ENCODE assay signal across 8 cellular contexts in the genomic region with DNA sequence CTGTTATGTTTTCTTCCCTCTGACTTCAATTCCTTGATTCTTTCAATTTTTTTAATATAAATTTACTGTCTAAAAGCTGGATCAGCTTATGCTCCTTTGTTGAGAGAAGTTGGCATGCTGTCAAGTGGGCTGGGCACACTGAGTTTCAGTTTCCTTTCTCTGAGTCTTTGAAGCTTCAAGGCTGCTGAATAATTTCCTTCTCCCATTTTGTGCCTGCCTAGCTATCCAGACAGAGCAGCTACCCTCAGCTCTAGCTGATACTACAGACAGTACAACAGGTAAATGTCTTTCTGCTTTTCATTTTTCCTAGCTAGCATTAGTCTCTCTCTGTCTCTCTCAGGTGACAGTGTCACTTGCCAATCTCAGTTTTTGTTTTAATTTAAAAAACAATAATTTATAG. TPM values are rescaled to one million over a fixed set of nuclear protein-coding genes. Genes with fewer than 3 reads are reported as not detected.
DNase-seq lines count a peak whose midpoint lies in the region; ATAC-seq and TF ChIP-seq lines count a peak whose summit lies in the region.

TSS of gene IFI44 (plus strand) at position 204 of the 400 bp plus-strand sequence. CDS start 365 bp downstream, outside the sequence.

- H3K9me2 ChIP-seq in Karpas-422 (replicated peaks; ENCODE audit: insufficient read depth, low read length): 0 out of 2 replicates have a peak, but pooled peaks cover 3% of the 10 kb centered on the region

- no peaks in the 10 kb centered on the region for H3K27me3 ChIP-seq in Karpas-422 (ENCODE audit: low read length)

- H3K27ac ChIP-seq in Karpas-422 (ENCODE audit: low read length): peak within 1 kb of the TSS; percentile 36

- DNase-seq in DMS53 (lab: John Stamatoyannopoulos, UW): peak; percentile 73
- DNase-seq in Karpas-422: peak; percentile 80
- peak; percentile 78 for DNase-seq in activated CD4-positive, alpha-beta T cell treated with anti-CD3 and anti-CD28 coated beads for 48 hours
- DNase-seq in dedifferentiated amniotic fluid mesenchymal stem cell (ENCODE audit: extremely low spot score): peak; percentile 81
- peak; percentile 82 for DNase-seq in midbrain (lab: John Stamatoyannopoulos, UW)
- peak; percentile 49 to 52 for DNase-seq in stimulated activated CD8-positive, alpha-beta memory T cell treated with anti-CD3 and anti-CD28 coated beads, Interleukin-4, amount 100 ng/mL, for 4 hours (ENCODE audit: low read depth in 2 of 2, low spot score in 1 of 2)
- DNase-seq in glutamatergic neuron: no peak

- no peaks in the 10 kb centered on the region for H3K9me3 ChIP-seq in Karpas-422 (ENCODE audit: low read length)

- peak within 1 kb of the TSS; percentile 54 for H2AFZ ChIP-seq in Karpas-422 (ENCODE audit: low read length)

- peaks cover 15% of the 10 kb centered on the region for H3K36me3 Mint-ChIP-seq in glutamatergic neuron (ENCODE audit: unreplicated experiment)

- H3K79me2 ChIP-seq in Karpas-422 (ENCODE audit: low read length): no peaks in the 10 kb centered on the region

- H3K4me2 ChIP-seq in Karpas-422 (ENCODE audit: low read depth, low read length, poor library complexity, severe bottlenecking): peak within 1 kb of the TSS; percentile 70

- TF ChIP-seq CTCF in glutamatergic neuron (IDR thresholded peaks at IDR 0.05; ENCODE audit: partially characterized antibody, unreplicated experiment): no peak

- peaks cover 3% of the 10 kb centered on the region for H3K9me3 Mint-ChIP-seq in glutamatergic neuron (ENCODE audit: unreplicated experiment)

- no peak within 1 kb of the TSS for H3K4me3 Mint-ChIP-seq in glutamatergic neuron (ENCODE audit: unreplicated experiment)

- H3K9ac ChIP-seq in Karpas-422 (ENCODE audit: low read length): peak within 1 kb of the TSS; percentile 51

- no peaks in the 10 kb centered on the region for H3K27me3 Mint-ChIP-seq in glutamatergic neuron (ENCODE audit: unreplicated experiment)

- no peaks in the 10 kb centered on the region for H4K20me1 ChIP-seq in Karpas-422 (ENCODE audit: insufficient read depth, low read depth, low read length)

- peaks cover 5% of the 10 kb centered on the region for H3K4me1 Mint-ChIP-seq in glutamatergic neuron (ENCODE audit: low read depth, unreplicated experiment)

- ATAC-seq in GM21528 (IDR thresholded peaks at IDR 0.05; ENCODE audit: low FRiP score, unreplicated experiment): peak; percentile 87

- no peak within 1 kb of the TSS for H3K27ac Mint-ChIP-seq in glutamatergic neuron (ENCODE audit: unreplicated experiment)

- peak within 1 kb of the TSS; percentile 41 for H3K4me3 ChIP-seq in Karpas-422 (ENCODE audit: low read length)

- H3K4me1 ChIP-seq in Karpas-422 (ENCODE audit: low read length): peaks cover 29% of the 10 kb centered on the region

- no peaks in the 10 kb centered on the region for H3K36me3 ChIP-seq in Karpas-422 (ENCODE audit: insufficient read depth, low read length)

RNA-seq across cellular contexts. Expression of gene IFI44, which starts in this region (rescaled TPM):
- total RNA-seq in Karpas-422 (2014; rRNA removed; shearing (Covaris generic); ENCODE audit: low replicate concordance): 16.3 and 27.5 TPM in 2 replicates
- total RNA-seq in glutamatergic neuron (ENCODE audit: unreplicated experiment): not detected

Comparison
In these comparisons a context has a peak if more than half of its experiments do, and no peak if none do; other contexts are left out.
1. RNA of gene IFI44 (total RNA-seq): 16.3 to 27.5 TPM in Karpas-422; not detected in glutamatergic neuron (single experiment); every median in the first group is over 10 times any median in the second.